1 cellular context compared by ENCODE assay signal in the genomic region with DNA sequence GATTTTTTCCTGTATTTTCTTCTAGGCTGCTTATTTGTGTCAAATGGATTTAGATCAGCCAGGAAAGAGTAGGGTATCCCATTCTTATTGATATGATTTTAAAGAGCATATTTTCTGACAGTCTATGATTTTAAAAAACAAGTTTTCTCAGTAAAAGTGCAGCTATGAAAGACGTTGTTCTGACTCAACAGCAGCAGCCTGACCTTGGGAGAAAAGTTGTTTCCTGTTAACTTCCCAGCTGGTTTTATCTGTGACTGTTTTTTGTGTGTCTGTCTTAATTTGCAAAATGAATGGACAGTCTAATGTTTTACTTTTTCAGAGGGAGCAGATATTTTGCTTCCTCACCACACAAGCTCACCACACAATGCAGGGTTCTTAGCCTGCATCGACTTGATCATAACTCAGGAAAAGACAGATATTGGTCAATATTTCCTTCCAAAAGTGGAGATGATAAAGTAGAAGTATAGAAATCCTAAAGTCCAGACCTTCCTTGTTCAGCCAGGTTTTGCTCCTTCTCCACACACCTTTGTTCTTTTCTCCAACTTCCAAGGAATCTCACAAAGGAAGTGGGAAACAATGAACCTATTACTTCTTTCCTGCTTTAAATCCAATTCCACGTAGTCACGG.
TF ChIP-seq lines count a peak whose summit lies in the region.

No MANE protein-coding gene starts in this region.

TF ChIP-seq in K562, 482 proteins besides CTCF, POLR2A, EP300 and RAD21 (continued from another document and continues in another):
- TF ChIP-seq, protein P1, sequence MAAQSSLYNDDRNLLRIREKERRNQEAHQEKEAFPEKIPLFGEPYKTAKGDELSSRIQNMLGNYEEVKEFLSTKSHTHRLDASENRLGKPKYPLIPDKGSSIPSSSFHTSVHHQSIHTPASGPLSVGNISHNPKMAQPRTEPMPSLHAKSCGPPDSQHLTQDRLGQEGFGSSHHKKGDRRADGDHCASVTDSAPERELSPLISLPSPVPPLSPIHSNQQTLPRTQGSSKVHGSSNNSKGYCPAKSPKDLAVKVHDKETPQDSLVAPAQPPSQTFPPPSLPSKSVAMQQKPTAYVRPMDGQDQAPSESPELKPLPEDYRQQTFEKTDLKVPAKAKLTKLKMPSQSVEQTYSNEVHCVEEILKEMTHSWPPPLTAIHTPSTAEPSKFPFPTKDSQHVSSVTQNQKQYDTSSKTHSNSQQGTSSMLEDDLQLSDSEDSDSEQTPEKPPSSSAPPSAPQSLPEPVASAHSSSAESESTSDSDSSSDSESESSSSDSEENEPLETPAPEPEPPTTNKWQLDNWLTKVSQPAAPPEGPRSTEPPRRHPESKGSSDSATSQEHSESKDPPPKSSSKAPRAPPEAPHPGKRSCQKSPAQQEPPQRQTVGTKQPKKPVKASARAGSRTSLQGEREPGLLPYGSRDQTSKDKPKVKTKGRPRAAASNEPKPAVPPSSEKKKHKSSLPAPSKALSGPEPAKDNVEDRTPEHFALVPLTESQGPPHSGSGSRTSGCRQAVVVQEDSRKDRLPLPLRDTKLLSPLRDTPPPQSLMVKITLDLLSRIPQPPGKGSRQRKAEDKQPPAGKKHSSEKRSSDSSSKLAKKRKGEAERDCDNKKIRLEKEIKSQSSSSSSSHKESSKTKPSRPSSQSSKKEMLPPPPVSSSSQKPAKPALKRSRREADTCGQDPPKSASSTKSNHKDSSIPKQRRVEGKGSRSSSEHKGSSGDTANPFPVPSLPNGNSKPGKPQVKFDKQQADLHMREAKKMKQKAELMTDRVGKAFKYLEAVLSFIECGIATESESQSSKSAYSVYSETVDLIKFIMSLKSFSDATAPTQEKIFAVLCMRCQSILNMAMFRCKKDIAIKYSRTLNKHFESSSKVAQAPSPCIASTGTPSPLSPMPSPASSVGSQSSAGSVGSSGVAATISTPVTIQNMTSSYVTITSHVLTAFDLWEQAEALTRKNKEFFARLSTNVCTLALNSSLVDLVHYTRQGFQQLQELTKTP (IDR thresholded peaks at IDR 0.05; ENCODE audit: low read depth in 1 of 2, partially characterized antibody in 2 of 2) = peak in 1 of 2 experiments; percentile 51
- TF ChIP-seq, protein P2, sequence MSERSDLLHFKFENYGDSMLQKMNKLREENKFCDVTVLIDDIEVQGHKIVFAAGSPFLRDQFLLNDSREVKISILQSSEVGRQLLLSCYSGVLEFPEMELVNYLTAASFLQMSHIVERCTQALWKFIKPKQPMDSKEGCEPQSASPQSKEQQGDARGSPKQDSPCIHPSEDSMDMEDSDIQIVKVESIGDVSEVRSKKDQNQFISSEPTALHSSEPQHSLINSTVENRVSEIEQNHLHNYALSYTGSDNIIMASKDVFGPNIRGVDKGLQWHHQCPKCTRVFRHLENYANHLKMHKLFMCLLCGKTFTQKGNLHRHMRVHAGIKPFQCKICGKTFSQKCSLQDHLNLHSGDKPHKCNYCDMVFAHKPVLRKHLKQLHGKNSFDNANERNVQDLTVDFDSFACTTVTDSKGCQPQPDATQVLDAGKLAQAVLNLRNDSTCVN (CRISPR knock-in tag; IDR thresholded peaks at IDR 0.05) = no peak
- peak; percentile 69 for TF ChIP-seq BRD9 (IDR thresholded peaks at IDR 0.05; ENCODE audit: low read depth, partially characterized antibody)
- no peak for TF ChIP-seq GATAD2B (IDR thresholded peaks at IDR 0.05; ENCODE audit: borderline replicate concordance)
- peak; percentile 46 for TF ChIP-seq CHD4 (IDR thresholded peaks at IDR 0.05; ENCODE audit: insufficient read depth, insufficient replicate concordance, low read depth, low read length, poor library complexity, severe bottlenecking)
- 0 out of 2 replicates have a peak, but pooled peaks have one; percentile 42 for TF ChIP-seq MTA1 (IDR thresholded peaks at IDR 0.05; ENCODE audit: borderline replicate concordance)
- TF ChIP-seq CSDE1 (IDR thresholded peaks at IDR 0.05) = 0 out of 4 replicates have a peak, but pooled peaks of 1 of the 2 experiments have one; percentile 62
- TF ChIP-seq BRD4 (IDR thresholded peaks at IDR 0.05) = peak; percentile 42; the same call in 1 of the 2 replicates
- TF ChIP-seq SMARCC2 (IDR thresholded peaks at IDR 0.05; ENCODE audit: low read depth) = 0 out of 2 replicates have a peak, but pooled peaks have one; percentile 24
- TF ChIP-seq, protein P3, sequence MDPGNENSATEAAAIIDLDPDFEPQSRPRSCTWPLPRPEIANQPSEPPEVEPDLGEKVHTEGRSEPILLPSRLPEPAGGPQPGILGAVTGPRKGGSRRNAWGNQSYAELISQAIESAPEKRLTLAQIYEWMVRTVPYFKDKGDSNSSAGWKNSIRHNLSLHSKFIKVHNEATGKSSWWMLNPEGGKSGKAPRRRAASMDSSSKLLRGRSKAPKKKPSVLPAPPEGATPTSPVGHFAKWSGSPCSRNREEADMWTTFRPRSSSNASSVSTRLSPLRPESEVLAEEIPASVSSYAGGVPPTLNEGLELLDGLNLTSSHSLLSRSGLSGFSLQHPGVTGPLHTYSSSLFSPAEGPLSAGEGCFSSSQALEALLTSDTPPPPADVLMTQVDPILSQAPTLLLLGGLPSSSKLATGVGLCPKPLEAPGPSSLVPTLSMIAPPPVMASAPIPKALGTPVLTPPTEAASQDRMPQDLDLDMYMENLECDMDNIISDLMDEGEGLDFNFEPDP (CRISPR knock-in tag; IDR thresholded peaks at IDR 0.05) = no peak
- 0 out of 2 replicates have a peak, but pooled peaks have one; percentile 11 for TF ChIP-seq TEAD4 (IDR thresholded peaks at IDR 0.05; ENCODE audit: low read length)
- TF ChIP-seq TEAD4 (CRISPR knock-in tag; IDR thresholded peaks at IDR 0.05; ENCODE audit: borderline replicate concordance) = no peak
- TF ChIP-seq, protein P4, sequence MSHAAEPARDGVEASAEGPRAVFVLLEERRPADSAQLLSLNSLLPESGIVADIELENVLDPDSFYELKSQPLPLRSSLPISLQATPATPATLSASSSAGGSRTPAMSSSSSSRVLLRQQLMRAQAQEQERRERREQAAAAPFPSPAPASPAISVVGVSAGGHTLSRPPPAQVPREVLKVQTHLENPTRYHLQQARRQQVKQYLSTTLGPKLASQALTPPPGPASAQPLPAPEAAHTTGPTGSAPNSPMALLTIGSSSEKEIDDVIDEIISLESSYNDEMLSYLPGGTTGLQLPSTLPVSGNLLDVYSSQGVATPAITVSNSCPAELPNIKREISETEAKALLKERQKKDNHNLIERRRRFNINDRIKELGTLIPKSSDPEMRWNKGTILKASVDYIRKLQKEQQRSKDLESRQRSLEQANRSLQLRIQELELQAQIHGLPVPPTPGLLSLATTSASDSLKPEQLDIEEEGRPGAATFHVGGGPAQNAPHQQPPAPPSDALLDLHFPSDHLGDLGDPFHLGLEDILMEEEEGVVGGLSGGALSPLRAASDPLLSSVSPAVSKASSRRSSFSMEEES (CRISPR knock-in tag; IDR thresholded peaks at IDR 0.05) = no peak
- TF ChIP-seq, protein P5, sequence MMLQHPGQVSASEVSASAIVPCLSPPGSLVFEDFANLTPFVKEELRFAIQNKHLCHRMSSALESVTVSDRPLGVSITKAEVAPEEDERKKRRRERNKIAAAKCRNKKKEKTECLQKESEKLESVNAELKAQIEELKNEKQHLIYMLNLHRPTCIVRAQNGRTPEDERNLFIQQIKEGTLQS (IDR thresholded peaks at IDR 0.05) = no peak
- TF ChIP-seq, protein P5 (CRISPR knock-in tag; conservative IDR thresholded peaks at IDR 0.05) = 0 out of 2 replicates have a peak, but pooled peaks have one; percentile 18
- TF ChIP-seq ZNF79 (CRISPR knock-in tag; IDR thresholded peaks at IDR 0.05; ENCODE audit: low read depth) = no peak
- TF ChIP-seq, protein P6, sequence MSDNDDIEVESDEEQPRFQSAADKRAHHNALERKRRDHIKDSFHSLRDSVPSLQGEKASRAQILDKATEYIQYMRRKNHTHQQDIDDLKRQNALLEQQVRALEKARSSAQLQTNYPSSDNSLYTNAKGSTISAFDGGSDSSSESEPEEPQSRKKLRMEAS (CRISPR knock-in tag; IDR thresholded peaks at IDR 0.05) = no peak
- TF ChIP-seq ASH1L (IDR thresholded peaks at IDR 0.05; ENCODE audit: borderline replicate concordance, low read depth, partially characterized antibody) = no peak
- TF ChIP-seq, protein P7, sequence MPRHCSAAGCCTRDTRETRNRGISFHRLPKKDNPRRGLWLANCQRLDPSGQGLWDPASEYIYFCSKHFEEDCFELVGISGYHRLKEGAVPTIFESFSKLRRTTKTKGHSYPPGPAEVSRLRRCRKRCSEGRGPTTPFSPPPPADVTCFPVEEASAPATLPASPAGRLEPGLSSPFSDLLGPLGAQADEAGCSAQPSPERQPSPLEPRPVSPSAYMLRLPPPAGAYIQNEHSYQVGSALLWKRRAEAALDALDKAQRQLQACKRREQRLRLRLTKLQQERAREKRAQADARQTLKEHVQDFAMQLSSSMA (CRISPR knock-in tag; IDR thresholded peaks at IDR 0.05) = no peak
- no peak for TF ChIP-seq ZC3H4 (CRISPR knock-in tag; IDR thresholded peaks at IDR 0.05; ENCODE audit: borderline replicate concordance)
- 0 out of 4 replicates have a peak, but pooled peaks of 1 of the 2 experiments have one; percentile 7 for TF ChIP-seq FOXA3 (CRISPR knock-in tag; conservative IDR thresholded peaks at IDR 0.05 in 1 of 2, IDR thresholded peaks at IDR 0.05 in 1 of 2)
- TF ChIP-seq, protein P8, sequence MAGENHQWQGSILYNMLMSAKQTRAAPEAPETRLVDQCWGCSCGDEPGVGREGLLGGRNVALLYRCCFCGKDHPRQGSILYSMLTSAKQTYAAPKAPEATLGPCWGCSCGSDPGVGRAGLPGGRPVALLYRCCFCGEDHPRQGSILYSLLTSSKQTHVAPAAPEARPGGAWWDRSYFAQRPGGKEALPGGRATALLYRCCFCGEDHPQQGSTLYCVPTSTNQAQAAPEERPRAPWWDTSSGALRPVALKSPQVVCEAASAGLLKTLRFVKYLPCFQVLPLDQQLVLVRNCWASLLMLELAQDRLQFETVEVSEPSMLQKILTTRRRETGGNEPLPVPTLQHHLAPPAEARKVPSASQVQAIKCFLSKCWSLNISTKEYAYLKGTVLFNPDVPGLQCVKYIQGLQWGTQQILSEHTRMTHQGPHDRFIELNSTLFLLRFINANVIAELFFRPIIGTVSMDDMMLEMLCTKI (IDR thresholded peaks at IDR 0.05; ENCODE audit: partially characterized antibody) = no peak
- TF ChIP-seq HNRNPH1 (optimal IDR thresholded peaks at IDR 0.05; ENCODE audit: low read depth, low read length) = no peak
- TF ChIP-seq NR2C2 (CRISPR knock-in tag; IDR thresholded peaks at IDR 0.05) = peak; percentile 23; the same call in 1 of the 2 replicates
- TF ChIP-seq NR2C2 (tag; IDR thresholded peaks at IDR 0.05) = no peak
- TF ChIP-seq RAD51 (IDR thresholded peaks at IDR 0.05; ENCODE audit: borderline replicate concordance, low read depth) = peak; percentile 29; the same call in 1 of the 2 replicates
- TF ChIP-seq, protein P9, sequence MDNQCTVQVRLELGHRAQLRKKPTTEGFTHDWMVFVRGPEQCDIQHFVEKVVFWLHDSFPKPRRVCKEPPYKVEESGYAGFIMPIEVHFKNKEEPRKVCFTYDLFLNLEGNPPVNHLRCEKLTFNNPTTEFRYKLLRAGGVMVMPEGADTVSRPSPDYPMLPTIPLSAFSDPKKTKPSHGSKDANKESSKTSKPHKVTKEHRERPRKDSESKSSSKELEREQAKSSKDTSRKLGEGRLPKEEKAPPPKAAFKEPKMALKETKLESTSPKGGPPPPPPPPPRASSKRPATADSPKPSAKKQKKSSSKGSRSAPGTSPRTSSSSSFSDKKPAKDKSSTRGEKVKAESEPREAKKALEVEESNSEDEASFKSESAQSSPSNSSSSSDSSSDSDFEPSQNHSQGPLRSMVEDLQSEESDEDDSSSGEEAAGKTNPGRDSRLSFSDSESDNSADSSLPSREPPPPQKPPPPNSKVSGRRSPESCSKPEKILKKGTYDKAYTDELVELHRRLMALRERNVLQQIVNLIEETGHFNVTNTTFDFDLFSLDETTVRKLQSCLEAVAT (IDR thresholded peaks at IDR 0.05) = 0 out of 4 replicates have a peak, but pooled peaks of 1 of the 2 experiments have one; percentile 19
- TF ChIP-seq, protein P10, sequence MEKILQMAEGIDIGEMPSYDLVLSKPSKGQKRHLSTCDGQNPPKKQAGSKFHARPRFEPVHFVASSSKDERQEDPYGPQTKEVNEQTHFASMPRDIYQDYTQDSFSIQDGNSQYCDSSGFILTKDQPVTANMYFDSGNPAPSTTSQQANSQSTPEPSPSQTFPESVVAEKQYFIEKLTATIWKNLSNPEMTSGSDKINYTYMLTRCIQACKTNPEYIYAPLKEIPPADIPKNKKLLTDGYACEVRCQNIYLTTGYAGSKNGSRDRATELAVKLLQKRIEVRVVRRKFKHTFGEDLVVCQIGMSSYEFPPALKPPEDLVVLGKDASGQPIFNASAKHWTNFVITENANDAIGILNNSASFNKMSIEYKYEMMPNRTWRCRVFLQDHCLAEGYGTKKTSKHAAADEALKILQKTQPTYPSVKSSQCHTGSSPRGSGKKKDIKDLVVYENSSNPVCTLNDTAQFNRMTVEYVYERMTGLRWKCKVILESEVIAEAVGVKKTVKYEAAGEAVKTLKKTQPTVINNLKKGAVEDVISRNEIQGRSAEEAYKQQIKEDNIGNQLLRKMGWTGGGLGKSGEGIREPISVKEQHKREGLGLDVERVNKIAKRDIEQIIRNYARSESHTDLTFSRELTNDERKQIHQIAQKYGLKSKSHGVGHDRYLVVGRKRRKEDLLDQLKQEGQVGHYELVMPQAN (IDR thresholded peaks at IDR 0.05; ENCODE audit: borderline replicate concordance) = no peak
- TF ChIP-seq, protein P11, sequence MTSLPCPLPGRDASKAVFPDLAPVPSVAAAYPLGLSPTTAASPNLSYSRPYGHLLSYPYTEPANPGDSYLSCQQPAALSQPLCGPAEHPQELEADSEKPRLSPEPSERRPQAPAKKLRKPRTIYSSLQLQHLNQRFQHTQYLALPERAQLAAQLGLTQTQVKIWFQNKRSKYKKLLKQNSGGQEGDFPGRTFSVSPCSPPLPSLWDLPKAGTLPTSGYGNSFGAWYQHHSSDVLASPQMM (CRISPR knock-in tag; IDR thresholded peaks at IDR 0.05) = no peak
- no peak for TF ChIP-seq L3MBTL2 (IDR thresholded peaks at IDR 0.05)
- 0 out of 2 replicates have a peak, but pooled peaks have one; percentile 44 for TF ChIP-seq NBN (IDR thresholded peaks at IDR 0.05; ENCODE audit: low read depth)
- no peak for TF ChIP-seq SRSF3 (IDR thresholded peaks at IDR 0.05; ENCODE audit: insufficient read depth, low read length)
- TF ChIP-seq, protein P12, sequence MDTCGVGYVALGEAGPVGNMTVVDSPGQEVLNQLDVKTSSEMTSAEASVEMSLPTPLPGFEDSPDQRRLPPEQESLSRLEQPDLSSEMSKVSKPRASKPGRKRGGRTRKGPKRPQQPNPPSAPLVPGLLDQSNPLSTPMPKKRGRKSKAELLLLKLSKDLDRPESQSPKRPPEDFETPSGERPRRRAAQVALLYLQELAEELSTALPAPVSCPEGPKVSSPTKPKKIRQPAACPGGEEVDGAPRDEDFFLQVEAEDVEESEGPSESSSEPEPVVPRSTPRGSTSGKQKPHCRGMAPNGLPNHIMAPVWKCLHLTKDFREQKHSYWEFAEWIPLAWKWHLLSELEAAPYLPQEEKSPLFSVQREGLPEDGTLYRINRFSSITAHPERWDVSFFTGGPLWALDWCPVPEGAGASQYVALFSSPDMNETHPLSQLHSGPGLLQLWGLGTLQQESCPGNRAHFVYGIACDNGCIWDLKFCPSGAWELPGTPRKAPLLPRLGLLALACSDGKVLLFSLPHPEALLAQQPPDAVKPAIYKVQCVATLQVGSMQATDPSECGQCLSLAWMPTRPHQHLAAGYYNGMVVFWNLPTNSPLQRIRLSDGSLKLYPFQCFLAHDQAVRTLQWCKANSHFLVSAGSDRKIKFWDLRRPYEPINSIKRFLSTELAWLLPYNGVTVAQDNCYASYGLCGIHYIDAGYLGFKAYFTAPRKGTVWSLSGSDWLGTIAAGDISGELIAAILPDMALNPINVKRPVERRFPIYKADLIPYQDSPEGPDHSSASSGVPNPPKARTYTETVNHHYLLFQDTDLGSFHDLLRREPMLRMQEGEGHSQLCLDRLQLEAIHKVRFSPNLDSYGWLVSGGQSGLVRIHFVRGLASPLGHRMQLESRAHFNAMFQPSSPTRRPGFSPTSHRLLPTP (IDR thresholded peaks at IDR 0.05; ENCODE audit: borderline replicate concordance, extremely low read depth, insufficient read length) = no peak
